In the genomic region with DNA sequence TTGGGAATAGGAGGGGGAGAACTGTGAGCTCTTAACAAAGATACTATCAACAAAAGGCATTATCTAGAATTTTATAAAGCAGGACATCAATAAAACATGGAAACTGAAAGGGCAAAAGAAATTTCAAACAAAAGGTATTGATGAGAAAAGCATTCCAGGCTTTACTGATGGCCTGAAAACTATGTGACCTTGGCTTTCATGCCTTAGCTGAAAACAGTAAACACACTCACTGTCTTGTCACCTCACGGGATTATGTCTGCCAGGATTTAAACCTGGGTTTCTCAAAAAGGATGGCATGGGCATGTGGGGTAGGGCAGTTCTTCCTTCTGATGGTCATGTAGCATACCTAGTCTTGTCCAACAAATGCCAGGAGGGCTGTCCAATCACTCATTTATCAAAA, we compare ENCODE assay signal across 16 cellular contexts. TPM values are rescaled to one million over a fixed set of nuclear protein-coding genes. Genes with fewer than 3 reads are reported as not detected.
DNase-seq lines count a peak whose midpoint lies in the region; ATAC-seq, FAIRE-seq and TF ChIP-seq lines count a peak whose summit lies in the region.
"Had no signal": no experiment of that assay in that cellular context is flagged by ENCODE, and none has a peak within 500 bp of the region (broad histone marks: within the 10 kb centered on the region; RNA-seq: fewer than 3 reads in every experiment).

No MANE protein-coding gene starts in this region.

- TF ChIP-seq CTCF in VCaP (conservative IDR thresholded peaks at IDR 0.05) (no peak), bronchial epithelial cell (IDR thresholded peaks at IDR 0.05; ENCODE audit: insufficient read depth, low read length, severe bottlenecking) (no peak)
- no peak for TF ChIP-seq CTCF in CD8-positive, alpha-beta T cell (IDR thresholded peaks at IDR 0.05)

- CTCF ChIA-PET in CD8-positive, alpha-beta T cell (lab: Charles Lee): no interaction called here

- POLR2A ChIA-PET in CD8-positive, alpha-beta T cell (lab: Charles Lee): no interaction called here

- H3K27ac ChIP-seq in VCaP (peak overlapping the region; percentile 29), layer of hippocampus (ENCODE audit: low read depth, low read length) (peak overlapping the region; percentile 76), substantia nigra (ENCODE audit: low read depth, low read length, poor library complexity, severe bottlenecking) (peak overlapping the region; percentile 94)
- no peak overlapping the region for H3K27ac ChIP-seq in CD8-positive, alpha-beta T cell (ENCODE audit: low read depth, low read length)

- peaks cover 6% of the 10 kb centered on the region for H3K27me3 Mint-ChIP-seq in CD8-positive, alpha-beta T cell (ENCODE audit: low read depth)

- no peak overlapping the region for H3K27ac Mint-ChIP-seq in CD8-positive, alpha-beta T cell
- H3K27ac Mint-ChIP-seq: B cell; CD4-positive, alpha-beta T cell had no signal

- no peak overlapping the region for H3K4me3 ChIP-seq in bronchial epithelial cell (ENCODE audit: low read depth, low read length)
- no peak overlapping the region for H3K4me3 ChIP-seq in CD8-positive, alpha-beta T cell (ENCODE audit: low read depth, low read length)
- H3K4me3 ChIP-seq: GM23338 had no signal

- H3K9me3 Mint-ChIP-seq in CD8-positive, alpha-beta T cell: no peaks in the 10 kb centered on the region
- H3K9me3 Mint-ChIP-seq: CD4-positive, alpha-beta T cell; GM23338 had no signal

- H3K9me3 ChIP-seq in CD8-positive, alpha-beta T cell (ENCODE audit: low read length): no peaks in the 10 kb centered on the region

- FAIRE-seq in bronchial epithelial cell (lab: Jason Lieb, UNC): peak; percentile 47
- FAIRE-seq: A204.1, G401.6, GM12891 had no signal

- H3K4me1 Mint-ChIP-seq in CD8-positive, alpha-beta T cell (ENCODE audit: low read depth): no peaks in the 10 kb centered on the region
- H3K4me1 Mint-ChIP-seq: B cell had no signal

- intact Hi-C loops in CD8-positive, alpha-beta T cell (cut with DNase I, micrococcal nuclease): no loop called here

- no peaks in the 10 kb centered on the region for H3K4me1 ChIP-seq in CD8-positive, alpha-beta T cell (ENCODE audit: insufficient read depth, low read length)

- DNase-seq in bronchial epithelial cell (ENCODE audit: low read depth): no peak
- no peak for DNase-seq in substantia nigra (lab: John Stamatoyannopoulos, UW)
- no peak for DNase-seq in CD8-positive, alpha-beta T cell
- no peak for DNase-seq in iPS-NIHi7 (ENCODE audit: extremely low spot score)
- DNase-seq: CD4-positive, alpha-beta T cell; DMS79 treated with DMSO at 0.1 percent for 48 hours; EL; H7 had no signal

- no peaks in the 10 kb centered on the region for H3K36me3 ChIP-seq in bronchial epithelial cell (ENCODE audit: control insufficient read depth, insufficient read depth, low read length)
- H3K36me3 ChIP-seq in CD8-positive, alpha-beta T cell (ENCODE audit: insufficient read depth, low read length): no peaks in the 10 kb centered on the region

- no peak overlapping the region for H3K4me3 Mint-ChIP-seq in CD8-positive, alpha-beta T cell
- H3K4me3 Mint-ChIP-seq: B cell; CD4-positive, alpha-beta T cell; GM23338 had no signal

- H3K36me3 Mint-ChIP-seq in CD8-positive, alpha-beta T cell: no peaks in the 10 kb centered on the region

- no peak for ATAC-seq in HG02642 (IDR thresholded peaks at IDR 0.05; ENCODE audit: poor library complexity, unreplicated experiment)
- no peak for ATAC-seq in CD8-positive, alpha-beta T cell
- ATAC-seq: GM23338 had no signal

- H3K27me3 ChIP-seq in bronchial epithelial cell (ENCODE audit: control insufficient read depth, insufficient read depth, low read length) (no peaks in the 10 kb centered on the region), layer of hippocampus (ENCODE audit: control insufficient read depth, insufficient read depth, low read length) (no peaks in the 10 kb centered on the region)
- no peaks in the 10 kb centered on the region for H3K27me3 ChIP-seq in CD8-positive, alpha-beta T cell (ENCODE audit: insufficient read depth, low read length)

RNA-seq across cellular contexts. Expression of gene DOCK4, which starts 22.9 kb away (rescaled TPM):
- 4.5 and 10.1 TPM in 2 replicates for total RNA-seq in bronchial epithelial cell
- total RNA-seq in CD8-positive, alpha-beta T cell: under 1 TPM; 0.16 to 0.17 TPM

RNA-seq across cellular contexts. Expression of gene ZNF277, which starts 23.2 kb away (rescaled TPM):
- 26.8 and 58.2 TPM in 2 replicates for total RNA-seq in bronchial epithelial cell
- total RNA-seq in CD8-positive, alpha-beta T cell: 10 to 100 TPM; 19.6 to 22.5 TPM
